ENCODE assay signal across 21 cellular contexts in genomic region chr22:41364233-41364632, GRCh38.
"Had no signal": no experiment of that assay in that cellular context is flagged by ENCODE, and none has a peak within 500 bp of the region (broad histone marks: within the 10 kb centered on the region; RNA-seq: fewer than 3 reads in every experiment).

No MANE protein-coding gene starts in this region.

- H3K36me3 ChIP-seq: ascending aorta, Peyer's patch, SJCRH30 had no signal

- H3K9ac ChIP-seq: SK-N-SH had no signal

- H3K27ac ChIP-seq: ascending aorta, Peyer's patch, RWPE1, SJCRH30 had no signal

- H3K4me2 ChIP-seq: SK-N-SH had no signal

- H3K9me3 ChIP-seq: ascending aorta, Peyer's patch, SJCRH30, SK-N-SH had no signal

- ATAC-seq: activated CD4-positive, CD25-positive, alpha-beta regulatory T cell treated with anti-CD3 and anti-CD28 coated beads, Interleukin-2, amount 50 U/mL, for 24 hours; activated CD8-positive, alpha-beta T cell treated with anti-CD3 and anti-CD28 coated beads, Interleukin-2, amount 10 ng/mL, durations not matched to agents 7 days and 5 days had no signal

- H3K27me3 ChIP-seq: ascending aorta, Peyer's patch, SJCRH30 had no signal

- DNase-seq: activated CD4-positive, alpha-beta T cell treated with anti-CD3 and anti-CD28 coated beads for 4 hours; activated CD8-positive, alpha-beta memory T cell treated with anti-CD3 and anti-CD28 coated beads, Interleukin-2, amount 50 U/mL, for 48 hours; activated CD8-positive, alpha-beta T cell treated with anti-CD3 and anti-CD28 coated beads, Interleukin-2, amount 10 ng/mL, durations not matched to agents 7 days and 5 days; activated effector memory CD4-positive, alpha-beta T cell treated with Interleukin-2 at 50 U/mL for 16 hours; activated naive CD4-positive, alpha-beta T cell; activated T-cell treated with anti-CD3 and anti-CD28 coated beads, Interleukin-2, amount 50 U/mL, for 24 hours; Karpas-422; MM.1S; NCI-H1105 treated with DMSO at 0.1 percent for 48 hours; NCI-H187 treated with DMSO at 0.1 percent for 48 hours; NCI-H2081 treated with DMSO at 0.1 percent for 48 hours; NCI-H446; NCI-H524; Peyer's patch; Right ventricle myocardium superior; SJCRH30; SK-N-SH; T-helper 1 cell had no signal

- H3K4me3 ChIP-seq: ascending aorta, Peyer's patch, SJCRH30 had no signal
